11 cellular contexts compared by ENCODE assay signal in genomic region chr15:74768099-74768770, GRCh38. TPM values are rescaled to one million over a fixed set of nuclear protein-coding genes. Genes with fewer than 3 reads are reported as not detected.
DNase-seq lines count a peak whose midpoint lies in the region; ATAC-seq, FAIRE-seq and TF ChIP-seq lines count a peak whose summit lies in the region.
"Had no signal": no experiment of that assay in that cellular context is flagged by ENCODE, and none has a peak within 500 bp of the region (broad histone marks: within the 10 kb centered on the region; RNA-seq: fewer than 3 reads in every experiment).

No MANE protein-coding gene starts in this region.

- no peak for FAIRE-seq in RCC 7860 (lab: Jason Lieb, UNC)

- H4K20me1 ChIP-seq in IMR-90 (ENCODE audit: insufficient read depth, low read length): no peaks in the 10 kb centered on the region
- H4K20me1 ChIP-seq in neural progenitor cell (ENCODE audit: low read depth): no peaks in the 10 kb centered on the region

- H3K27ac Mint-ChIP-seq in activated naive CD8-positive, alpha-beta T cell treated with anti-CD3 and anti-CD28 coated beads, Interleukin-2, amount 10 ng/mL, durations not matched to agents 7 days and 5 days: peak overlapping the region; percentile 65
- no peak overlapping the region for H3K27ac Mint-ChIP-seq in neural progenitor cell
- H3K27ac Mint-ChIP-seq: activated T-helper 1 cell treated with anti-CD3 and anti-CD28 coated beads, Interleukin-12 subunit alpha, Interleukin-12 subunit beta, Interleukin-2, Interleukin-4 antibody, amounts not matched to agents 30 ng/mL and 10 ng/mL and 1 ng/mL, durations not matched to agents 14 hours and 24 hours and 36 hours had no signal

- H3K18ac ChIP-seq in IMR-90 (ENCODE audit: low read depth, low read length): no peak overlapping the region

- intact Hi-C loops in IMR-90 (cut with micrococcal nuclease): no loop called here

- ATAC-seq in IMR-90 (ENCODE audit: low read depth): peak; percentile 15
- no peak for ATAC-seq in activated naive CD8-positive, alpha-beta T cell treated with anti-CD3 and anti-CD28 coated beads, Interleukin-2, amount 10 ng/mL, durations not matched to agents 7 days and 5 days (ENCODE audit: low read depth)

- no peaks in the 10 kb centered on the region for H3K9me3 ChIP-seq in IMR-90 (ENCODE audit: control insufficient read depth, insufficient read depth, low read length)
- H3K9me3 ChIP-seq in neural progenitor cell (ENCODE audit: low read depth): no peaks in the 10 kb centered on the region

- TF ChIP-seq POLR2A in IMR-90 (IDR thresholded peaks at IDR 0.05; ENCODE audit: low read depth, low read length): no peak

- CTCF ChIA-PET in IMR-90 (lab: Yijun Ruan, JAX): interaction anchor here (0.6 to 3.9 kb wide), 15 partner anchors 9 to 396 kb away, joined by 3 to 21 read pairs (median 5); no protein-coding TSS in a partner anchor

- peak overlapping the region; percentile 49 for H3K4me2 ChIP-seq in IMR-90 (ENCODE audit: low read depth, low read length)
- H3K4me2 ChIP-seq in neural progenitor cell: peak overlapping the region; percentile 61

- no peaks in the 10 kb centered on the region for H3K9me1 ChIP-seq in IMR-90 (ENCODE audit: insufficient read depth, low read length)

- H2AK9ac ChIP-seq in IMR-90 (replicated peaks; ENCODE audit: low read depth, low read length, poor library complexity): no peak overlapping the region

- POLR2A ChIA-PET in IMR-90 (lab: Charles Lee; ENCODE audit: unreplicated experiment): no interaction called here
- POLR2A ChIA-PET in activated naive CD8-positive, alpha-beta T cell treated with anti-CD3 and anti-CD28 coated beads, Interleukin-2, amount 10 ng/mL, durations not matched to agents 7 days and 5 days (lab: Charles Lee): interaction anchor here (0.7 to 21.9 kb wide), 7 partner anchors 24 to 135 kb away, joined by 3 to 709 read pairs (median 6); partner anchors contain the start of genes CYP1A1 and EDC3

- H3K36me3 ChIP-seq in IMR-90 (ENCODE audit: control insufficient read depth, insufficient read depth, low read length) (no peaks in the 10 kb centered on the region), neural progenitor cell (no peaks in the 10 kb centered on the region)

- H3K4me1 Mint-ChIP-seq in activated naive CD8-positive, alpha-beta T cell treated with anti-CD3 and anti-CD28 coated beads, Interleukin-2, amount 10 ng/mL, durations not matched to agents 7 days and 5 days: peaks cover 12% of the 10 kb centered on the region
- H3K4me1 Mint-ChIP-seq in neural progenitor cell: peaks cover 29% of the 10 kb centered on the region

- no peaks in the 10 kb centered on the region for H3K79me2 ChIP-seq in neural progenitor cell (ENCODE audit: low read depth)

- TF ChIP-seq CTCF in IMR-90 (conservative IDR thresholded peaks at IDR 0.05; ENCODE audit: low read depth, low read length): no peak
- TF ChIP-seq CTCF in neural progenitor cell (IDR thresholded peaks at IDR 0.05): no peak

- H3K27me3 ChIP-seq in IMR-90 (ENCODE audit: control insufficient read depth, insufficient read depth, low read length): peaks cover 18% of the 10 kb centered on the region; the same call in 1 of the 2 replicates
- peaks cover 16% of the 10 kb centered on the region for H3K27me3 ChIP-seq in neural progenitor cell

- H2BK15ac ChIP-seq in IMR-90 (ENCODE audit: low read depth, low read length): no peak overlapping the region

- no peak overlapping the region for H3K23ac ChIP-seq in IMR-90 (ENCODE audit: low read depth, low read length)

- peaks cover 16% of the 10 kb centered on the region for H3F3A ChIP-seq in neural progenitor cell (ENCODE audit: low read depth)

- H3K4me3 ChIP-seq in IMR-90 (ENCODE audit: insufficient read depth, low read depth, low read length) (no peak overlapping the region), neural progenitor cell (no peak overlapping the region)

- no peaks in the 10 kb centered on the region for H3K36me3 Mint-ChIP-seq in activated naive CD8-positive, alpha-beta T cell treated with anti-CD3 and anti-CD28 coated beads, Interleukin-2, amount 10 ng/mL, durations not matched to agents 7 days and 5 days
- H3K36me3 Mint-ChIP-seq in neural progenitor cell: no peaks in the 10 kb centered on the region
- H3K36me3 Mint-ChIP-seq: natural killer cell treated with Interleukin-12 subunit alpha and Interleukin-12 subunit beta and Interleukin-15 and Interleukin-18, amount 100 ng/mL, for 72 hours had no signal

- H3K4me3 Mint-ChIP-seq in activated naive CD8-positive, alpha-beta T cell treated with anti-CD3 and anti-CD28 coated beads, Interleukin-2, amount 10 ng/mL, durations not matched to agents 7 days and 5 days: peak overlapping the region; percentile 52
- H3K4me3 Mint-ChIP-seq in neural progenitor cell: no peak overlapping the region
- H3K4me3 Mint-ChIP-seq: activated T-helper 1 cell treated with anti-CD3 and anti-CD28 coated beads, Interleukin-12 subunit alpha, Interleukin-12 subunit beta, Interleukin-2, Interleukin-4 antibody, amounts not matched to agents 30 ng/mL and 10 ng/mL and 1 ng/mL, durations not matched to agents 14 hours and 24 hours and 36 hours; natural killer cell treated with Interleukin-12 subunit alpha and Interleukin-12 subunit beta and Interleukin-15 and Interleukin-18, amount 100 ng/mL, for 72 hours had no signal

- H3K27ac ChIP-seq in IMR-90 (ENCODE audit: insufficient read depth, low read length): no peak overlapping the region
- no peak overlapping the region for H3K27ac ChIP-seq in neural progenitor cell
- H3K27ac ChIP-seq: RWPE1 had no signal

- H2BK5ac ChIP-seq in IMR-90 (ENCODE audit: low read depth, low read length, poor library complexity, severe bottlenecking): no peak overlapping the region

- DNase-seq in DMS53 treated with DMSO at 0.1 percent for 48 hours (lab: John Stamatoyannopoulos, UW; ENCODE audit: unreplicated experiment): peak; percentile 42
- no peak for DNase-seq in IMR-90
- DNase-seq in activated naive CD8-positive, alpha-beta T cell treated with anti-CD3 and anti-CD28 coated beads, Interleukin-2, amount 10 ng/mL, durations not matched to agents 7 days and 5 days: no peak
- DNase-seq in neural progenitor cell (ENCODE audit: low spot score): peak; percentile 53
- no peak for DNase-seq in NCI-H1436 (lab: John Stamatoyannopoulos, UW)
- DNase-seq in RCC 7860 (ENCODE audit: low spot score): no peak
- no peak for DNase-seq in NCI-H1694 (lab: John Stamatoyannopoulos, UW)

- BruUV-seq in IMR-90 (replicated peaks; lab: Mats Ljungman, UMichigan): no TSS peak

- no peak overlapping the region for H3K14ac ChIP-seq in IMR-90 (replicated peaks; ENCODE audit: low read depth, low read length)

- H3K4me1 ChIP-seq in IMR-90 (ENCODE audit: control insufficient read depth, insufficient read depth, low read length): no peaks in the 10 kb centered on the region
- peaks cover 13% of the 10 kb centered on the region for H3K4me1 ChIP-seq in neural progenitor cell

- in situ Hi-C loops in IMR-90 (cut with MboI; ENCODE audit: low sequenced_read_pairs): loop anchor here (5.0 kb wide), 1 partner anchor 131 kb away; no protein-coding TSS in a partner anchor

- no peak overlapping the region for H3K56ac ChIP-seq in IMR-90 (ENCODE audit: extremely low read depth, insufficient read depth, low read length)

- H3K79me1 ChIP-seq in IMR-90 (ENCODE audit: low read depth in 1 of 2, low read length in 2 of 2): no peaks in the 10 kb centered on the region

- no peak overlapping the region for H2AK5ac ChIP-seq in IMR-90 (ENCODE audit: low read depth, low read length)

- H4K5ac ChIP-seq in IMR-90 (ENCODE audit: low read depth, low read length): no peak overlapping the region

- no peaks in the 10 kb centered on the region for H3K27me3 Mint-ChIP-seq in activated naive CD8-positive, alpha-beta T cell treated with anti-CD3 and anti-CD28 coated beads, Interleukin-2, amount 10 ng/mL, durations not matched to agents 7 days and 5 days
- H3K27me3 Mint-ChIP-seq in neural progenitor cell (ENCODE audit: insufficient read depth, low read depth): peaks cover 17% of the 10 kb centered on the region
- H3K27me3 Mint-ChIP-seq: natural killer cell treated with Interleukin-12 subunit alpha and Interleukin-12 subunit beta and Interleukin-15 and Interleukin-18, amount 100 ng/mL, for 72 hours had no signal

- H4K91ac ChIP-seq in IMR-90 (ENCODE audit: insufficient read depth, low read depth, low read length): no peak overlapping the region

- H3K9ac ChIP-seq in IMR-90 (ENCODE audit: low read depth, low read length) (no peak overlapping the region), neural progenitor cell (no peak overlapping the region)

- no peak for TF ChIP-seq RAD21 in IMR-90 (IDR thresholded peaks at IDR 0.05; ENCODE audit: low read length)

- H2BK20ac ChIP-seq in IMR-90 (ENCODE audit: low read depth, low read length): no peak overlapping the region

- H2AFZ ChIP-seq in IMR-90 (replicated peaks; ENCODE audit: low read length, poor library complexity): peak overlapping the region; percentile 18
- peak overlapping the region; percentile 32 for H2AFZ ChIP-seq in neural progenitor cell (replicated peaks)

- H3K9me3 Mint-ChIP-seq in activated naive CD8-positive, alpha-beta T cell treated with anti-CD3 and anti-CD28 coated beads, Interleukin-2, amount 10 ng/mL, durations not matched to agents 7 days and 5 days: no peaks in the 10 kb centered on the region
- no peaks in the 10 kb centered on the region for H3K9me3 Mint-ChIP-seq in neural progenitor cell
- H3K9me3 Mint-ChIP-seq: activated T-helper 1 cell treated with anti-CD3 and anti-CD28 coated beads, Interleukin-12 subunit alpha, Interleukin-12 subunit beta, Interleukin-2, Interleukin-4 antibody, amounts not matched to agents 30 ng/mL and 10 ng/mL and 1 ng/mL, durations not matched to agents 14 hours and 24 hours and 36 hours; natural killer cell treated with Interleukin-12 subunit alpha and Interleukin-12 subunit beta and Interleukin-15 and Interleukin-18, amount 100 ng/mL, for 72 hours had no signal

- no peak overlapping the region for H2BK120ac ChIP-seq in IMR-90 (ENCODE audit: low read depth, low read length)

- 20% methylated on average over 1 of the region's 15 CpGs; no CpG with 5 or more reads in 1 of the 2 experiments for WGBS in IMR-90 (ENCODE audit: extremely low coverage in 2 of 2, insufficient read length in 1 of 2), 2 experiments

- no peak overlapping the region for H4K8ac ChIP-seq in IMR-90 (ENCODE audit: low read depth in 2 of 2, low read length in 2 of 2)

- dilution Hi-C loops in IMR-90 (cut with HindIII; ENCODE audit: low sequenced_read_pairs, unreplicated experiment): no loop called here

- no peak overlapping the region for H3K4ac ChIP-seq in IMR-90 (ENCODE audit: low read depth, low read length)

RNA-seq across cellular contexts. Expression of gene CSK, which starts 13.6 kb away (rescaled TPM):
- 10.8 and 13.6 TPM in 2 replicates for total RNA-seq in IMR-90 (2012; rRNA removed)
- 42.5 and 54.0 TPM in 2 replicates for polyA plus RNA-seq in IMR-90 (2012; rRNA removed)
- polyA plus RNA-seq in IMR-90 (2012; cell fraction: cytosol; rRNA removed): 33.3 and 58.6 TPM in 2 replicates
- 97.3 and 182 TPM in 2 replicates for polyA plus RNA-seq in IMR-90 (2012; cell fraction: nucleus; rRNA removed; ENCODE audit: low replicate concordance)
- total RNA-seq in activated naive CD8-positive, alpha-beta T cell treated with anti-CD3 and anti-CD28 coated beads, Interleukin-2, amount 10 ng/mL, durations not matched to agents 7 days and 5 days: 100 to 1,000 TPM; 269 to 281 TPM
- total RNA-seq in neural progenitor cell (ENCODE audit: low replicate concordance): 18.3 and 25.4 TPM in 2 replicates

RNA-seq across cellular contexts. Expression of gene CYP1A2, which starts 19.6 kb away (rescaled TPM):
- total RNA-seq in IMR-90 (2012; rRNA removed): not detected in 2 replicates
- polyA plus RNA-seq in IMR-90 (2012; rRNA removed): not detected in 2 replicates
- not detected in 2 replicates for polyA plus RNA-seq in IMR-90 (2012; cell fraction: cytosol; rRNA removed)
- not detected in 2 replicates for polyA plus RNA-seq in IMR-90 (2012; cell fraction: nucleus; rRNA removed; ENCODE audit: low replicate concordance)
- total RNA-seq in activated naive CD8-positive, alpha-beta T cell treated with anti-CD3 and anti-CD28 coated beads, Interleukin-2, amount 10 ng/mL, durations not matched to agents 7 days and 5 days: not detected
- total RNA-seq in neural progenitor cell (ENCODE audit: low replicate concordance): not detected in 2 replicates
- total RNA-seq: activated T-helper 1 cell treated with anti-CD3 and anti-CD28 coated beads, Interleukin-12 subunit alpha, Interleukin-12 subunit beta, Interleukin-2, Interleukin-4 antibody, amounts not matched to agents 30 ng/mL and 10 ng/mL and 1 ng/mL, durations not matched to agents 14 hours and 24 hours and 36 hours; kidney epithelial cell; natural killer cell treated with Interleukin-12 subunit alpha and Interleukin-12 subunit beta and Interleukin-15 and Interleukin-18, amount 100 ng/mL, for 72 hours had no signal

RNA-seq across cellular contexts. Expression of gene CYP1A1, which starts 42.9 kb away (rescaled TPM):
- under 0.01 TPM in 2 replicates for total RNA-seq in IMR-90 (2012; rRNA removed)
- 0.03 and 0.04 TPM in 2 replicates for polyA plus RNA-seq in IMR-90 (2012; rRNA removed)
- polyA plus RNA-seq in IMR-90 (2012; cell fraction: cytosol; rRNA removed): 0.02 TPM in 1 of 2 replicates, not detected in the other
- polyA plus RNA-seq in IMR-90 (2012; cell fraction: nucleus; rRNA removed; ENCODE audit: low replicate concordance): 0.05 and 0.06 TPM in 2 replicates
- 10 to 100 TPM; 12.0 to 12.4 TPM for total RNA-seq in activated naive CD8-positive, alpha-beta T cell treated with anti-CD3 and anti-CD28 coated beads, Interleukin-2, amount 10 ng/mL, durations not matched to agents 7 days and 5 days
- total RNA-seq in neural progenitor cell (ENCODE audit: low replicate concordance): 0.15 TPM in 1 of 2 replicates, not detected in the other

RNA-seq across cellular contexts. Expression of gene LMAN1L, which starts 44.4 kb away (rescaled TPM):
- total RNA-seq in IMR-90 (2012; rRNA removed) (not detected in 2 replicates), neural progenitor cell (ENCODE audit: low replicate concordance) (not detected in 2 replicates)
- not detected in 2 replicates for polyA plus RNA-seq in IMR-90 (2012; rRNA removed)
- not detected in 2 replicates for polyA plus RNA-seq in IMR-90 (2012; cell fraction: cytosol; rRNA removed)
- 0.09 and 0.30 TPM in 2 replicates for polyA plus RNA-seq in IMR-90 (2012; cell fraction: nucleus; rRNA removed; ENCODE audit: low replicate concordance)
- total RNA-seq in activated naive CD8-positive, alpha-beta T cell treated with anti-CD3 and anti-CD28 coated beads, Interleukin-2, amount 10 ng/mL, durations not matched to agents 7 days and 5 days: under 1 TPM; 0.36 to 0.37 TPM
- total RNA-seq: kidney epithelial cell had no signal

RNA-seq across cellular contexts. Expression of gene CPLX3, which starts 58.2 kb away (rescaled TPM):
- total RNA-seq in IMR-90 (2012; rRNA removed): not detected in 2 replicates
- not detected in 2 replicates for polyA plus RNA-seq in IMR-90 (2012; rRNA removed)
- polyA plus RNA-seq in IMR-90 (2012; cell fraction: cytosol; rRNA removed): not detected in 2 replicates
- 0.12 and 0.24 TPM in 2 replicates for polyA plus RNA-seq in IMR-90 (2012; cell fraction: nucleus; rRNA removed; ENCODE audit: low replicate concordance)
- total RNA-seq in activated naive CD8-positive, alpha-beta T cell treated with anti-CD3 and anti-CD28 coated beads, Interleukin-2, amount 10 ng/mL, durations not matched to agents 7 days and 5 days: under 1 TPM; 0.17 to 0.28 TPM
- not detected in 2 replicates for total RNA-seq in neural progenitor cell (ENCODE audit: low replicate concordance)
- total RNA-seq: kidney epithelial cell had no signal

Comparison
In these comparisons a context has a peak if more than half of its experiments do, and no peak if none do; other contexts are left out.
1. DNase-seq: peak in DMS53 treated with DMSO at 0.1 percent for 48 hours (single experiment) and neural progenitor cell (single experiment); none in IMR-90 (single experiment), activated naive CD8-positive, alpha-beta T cell treated with anti-CD3 and anti-CD28 coated beads, Interleukin-2, amount 10 ng/mL, durations not matched to agents 7 days and 5 days (single experiment), NCI-H1436 (single experiment), RCC 7860 (single experiment) and NCI-H1694 (single experiment).
2. RNA of gene CSK, which starts 13.6 kb away (total RNA-seq): 269 to 281 TPM in activated naive CD8-positive, alpha-beta T cell treated with anti-CD3 and anti-CD28 coated beads, Interleukin-2, amount 10 ng/mL, durations not matched to agents 7 days and 5 days; 18.3 to 25.4 TPM in neural progenitor cell and 10.8 to 13.6 TPM in IMR-90; every median in the first group is over 10 times any median in the second.
3. RNA of gene CYP1A1, which starts 42.9 kb away (total RNA-seq): 12.0 to 12.4 TPM in activated naive CD8-positive, alpha-beta T cell treated with anti-CD3 and anti-CD28 coated beads, Interleukin-2, amount 10 ng/mL, durations not matched to agents 7 days and 5 days; under 0.01 TPM in IMR-90 and 0.15 TPM in neural progenitor cell; every median in the first group is over 10 times any median in the second.